In the genomic region with DNA sequence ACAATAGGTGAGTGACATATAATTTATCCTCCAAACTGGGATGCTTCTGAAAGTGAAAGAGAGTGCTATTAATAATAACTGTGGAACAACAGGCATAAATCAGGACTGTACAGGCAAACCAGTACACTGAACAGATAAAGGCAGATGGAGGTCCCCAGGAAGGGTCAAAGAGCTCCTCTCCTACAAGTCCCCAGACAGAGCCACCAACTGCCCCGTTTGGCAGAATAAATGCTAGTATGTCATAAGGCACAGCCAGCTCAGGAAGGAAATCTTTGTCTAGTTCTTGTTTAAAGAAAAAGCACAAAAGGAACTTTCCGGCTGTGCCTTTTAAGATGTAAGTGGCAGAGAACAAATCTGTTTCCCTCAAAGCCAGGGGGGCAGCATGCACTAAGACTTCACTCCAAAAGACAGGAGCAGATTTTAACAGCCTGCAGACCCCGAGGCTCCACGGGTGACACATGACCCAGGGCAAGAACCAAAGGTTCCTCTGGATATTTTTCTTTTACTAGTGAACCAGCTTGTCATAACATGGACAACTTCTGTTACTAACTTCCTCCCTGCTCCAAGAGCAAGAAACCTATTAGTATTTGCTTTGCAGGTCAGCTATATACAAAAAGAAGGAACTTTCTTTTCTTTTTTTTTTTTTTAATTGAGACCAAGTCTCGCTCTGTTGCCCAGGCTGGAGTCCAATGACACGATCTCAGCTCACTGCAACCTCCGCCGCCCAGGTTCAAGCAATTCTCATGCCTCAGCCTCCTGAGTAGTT, we compare ENCODE assay signal across 8 cellular contexts. TPM values are rescaled to one million over a fixed set of nuclear protein-coding genes. Genes with fewer than 3 reads are reported as not detected.
DNase-seq lines count a peak whose midpoint lies in the region; ATAC-seq lines count a peak whose summit lies in the region.
"Had no signal": no experiment of that assay in that cellular context is flagged by ENCODE, and none has a peak within 500 bp of the region (broad histone marks: within the 10 kb centered on the region; RNA-seq: fewer than 3 reads in every experiment).

No MANE protein-coding gene starts in this region.

- peak overlapping the region; percentile 97 for H3K4me3 Mint-ChIP-seq in activated T-helper 17 cell treated with anti-CD3 and anti-CD28 coated beads, Interleukin-2, amount 50 U/mL, for 72 hours
- peak overlapping the region; percentile 89 to 97 for H3K4me3 Mint-ChIP-seq in stimulated activated naive CD8-positive, alpha-beta T cell treated with anti-CD3 and anti-CD28 coated beads, Interleukin-15, amount 100 ng/mL, for 72 hours

- peaks cover 100% of the 10 kb centered on the region for H3K36me3 Mint-ChIP-seq in activated T-helper 17 cell treated with anti-CD3 and anti-CD28 coated beads, Interleukin-2, amount 50 U/mL, for 72 hours (ENCODE audit: low read depth)

- peaks cover 81% of the 10 kb centered on the region for H3K4me1 Mint-ChIP-seq in activated T-helper 17 cell treated with anti-CD3 and anti-CD28 coated beads, Interleukin-2, amount 50 U/mL, for 72 hours
- peaks cover 99% of the 10 kb centered on the region for H3K4me1 Mint-ChIP-seq in stimulated activated naive CD8-positive, alpha-beta T cell treated with anti-CD3 and anti-CD28 coated beads, Interleukin-15, amount 100 ng/mL, for 72 hours

- H3K4me1 ChIP-seq in HUES64 (ENCODE audit: insufficient read depth, low read length), result peaks cover 33% of the 10 kb centered on the region

- H3K27ac ChIP-seq in HUES64 (ENCODE audit: low read depth, low read length) (no peak overlapping the region), layer of hippocampus (ENCODE audit: low read depth, low read length) (peak overlapping the region; percentile 96)

- H3K27ac Mint-ChIP-seq in activated T-helper 17 cell treated with anti-CD3 and anti-CD28 coated beads, Interleukin-2, amount 50 U/mL, for 72 hours, result peak overlapping the region; percentile 98
- H3K27ac Mint-ChIP-seq in stimulated activated naive CD8-positive, alpha-beta T cell treated with anti-CD3 and anti-CD28 coated beads, Interleukin-15, amount 100 ng/mL, for 72 hours, result peak overlapping the region; percentile 88 to 93

- no peak for DNase-seq in stimulated activated naive CD8-positive, alpha-beta T cell treated with anti-CD3 and anti-CD28 coated beads, Interleukin-15, amount 100 ng/mL, for 72 hours
- no peak for DNase-seq in activated CD8-positive, alpha-beta memory T cell treated with anti-CD3 and anti-CD28 coated beads, Interleukin-2, amount 50 U/mL, for 4 hours
- DNase-seq in ecto neural progenitor cell (ENCODE audit: low spot score), result no peak
- DNase-seq: NCI-H1092 had no signal

- no peaks in the 10 kb centered on the region for H3K27me3 Mint-ChIP-seq in activated T-helper 17 cell treated with anti-CD3 and anti-CD28 coated beads, Interleukin-2, amount 50 U/mL, for 72 hours
- H3K27me3 Mint-ChIP-seq in stimulated activated naive CD8-positive, alpha-beta T cell treated with anti-CD3 and anti-CD28 coated beads, Interleukin-15, amount 100 ng/mL, for 72 hours, result no peaks in the 10 kb centered on the region

- no peak overlapping the region for H3K4me3 ChIP-seq in HUES64 (ENCODE audit: low read length)

- no peak for ATAC-seq in activated T-helper 17 cell treated with anti-CD3 and anti-CD28 coated beads, Interleukin-2, amount 50 U/mL, for 72 hours (replicated peaks)
- ATAC-seq in stimulated activated naive CD8-positive, alpha-beta T cell treated with anti-CD3 and anti-CD28 coated beads, Interleukin-15, amount 100 ng/mL, for 72 hours, result no peak
- no peak for ATAC-seq in HG02852 (IDR thresholded peaks at IDR 0.05; ENCODE audit: unreplicated experiment)

- H3K9ac ChIP-seq in HUES64 (ENCODE audit: low read depth, low read length), result peak overlapping the region; percentile 33; the same call in 1 of the 2 replicates

- H3K36me3 ChIP-seq in HUES64 (ENCODE audit: insufficient read depth, low read length), result peaks cover 93% of the 10 kb centered on the region

- H3K27me3 ChIP-seq in HUES64 (ENCODE audit: insufficient read depth, low read length), result no peaks in the 10 kb centered on the region
- H3K27me3 ChIP-seq in layer of hippocampus (ENCODE audit: control insufficient read depth, insufficient read depth, low read length), result no peaks in the 10 kb centered on the region

- no peaks in the 10 kb centered on the region for H3K9me3 ChIP-seq in HUES64 (ENCODE audit: insufficient read depth, low read depth, low read length)

- H3K9me3 Mint-ChIP-seq in activated T-helper 17 cell treated with anti-CD3 and anti-CD28 coated beads, Interleukin-2, amount 50 U/mL, for 72 hours, result no peaks in the 10 kb centered on the region
- H3K9me3 Mint-ChIP-seq in stimulated activated naive CD8-positive, alpha-beta T cell treated with anti-CD3 and anti-CD28 coated beads, Interleukin-15, amount 100 ng/mL, for 72 hours, result no peaks in the 10 kb centered on the region

- WGBS in HUES64, result 94% methylated on average over 8 of the region's 8 CpGs

RNA-seq across cellular contexts. Expression of a gene that starts 50.2 kb away (rescaled TPM):
- polyA plus RNA-seq in HUES64 (2013, experiment 1 of 2), result 117 TPM
- 121 TPM for polyA plus RNA-seq in HUES64 (2013, experiment 2 of 2)
- 100 to 1,000 TPM; 782 to 800 TPM for total RNA-seq in activated T-helper 17 cell treated with anti-CD3 and anti-CD28 coated beads, Interleukin-2, amount 50 U/mL, for 72 hours
